Comparison of ENCODE assay signal across 1 cellular context in genomic region chr6:43917878-43918382, GRCh38.
TF ChIP-seq lines count a peak whose summit lies in the region.

No MANE protein-coding gene starts in this region.

TF ChIP-seq in HepG2, 621 proteins besides CTCF, POLR2A, EP300 and RAD21 (continued from another document):
- TF ChIP-seq FOXK1 (CRISPR knock-in tag; IDR thresholded peaks at IDR 0.05; ENCODE audit: borderline replicate concordance, low read depth): no peak
- no peak for TF ChIP-seq KAT2B (IDR thresholded peaks at IDR 0.05; ENCODE audit: borderline replicate concordance, low read depth, low read length)
- TF ChIP-seq SNAPC2 (CRISPR knock-in tag; IDR thresholded peaks at IDR 0.05): 0 out of 2 replicates have a peak, but pooled peaks have one; percentile 10
- no peak for TF ChIP-seq MED1 (CRISPR knock-in tag; IDR thresholded peaks at IDR 0.05)
- 0 out of 2 replicates have a peak, but pooled peaks have one; percentile 6 for TF ChIP-seq CBFB (CRISPR knock-in tag; IDR thresholded peaks at IDR 0.05)
- no peak for TF ChIP-seq CEBPG (CRISPR knock-in tag; IDR thresholded peaks at IDR 0.05)
- TF ChIP-seq HMGXB4 (CRISPR knock-in tag; IDR thresholded peaks at IDR 0.05; ENCODE audit: borderline replicate concordance in 1 of 2, low read depth in 1 of 2): 0 out of 4 replicates have a peak, but pooled peaks of 1 of the 2 experiments have one; percentile 9
- no peak for TF ChIP-seq ZNF703 (CRISPR knock-in tag; IDR thresholded peaks at IDR 0.05; ENCODE audit: borderline replicate concordance)
- TF ChIP-seq ZNF709 (CRISPR knock-in tag; IDR thresholded peaks at IDR 0.05): no peak
- no peak for TF ChIP-seq ZNF839 (CRISPR knock-in tag; IDR thresholded peaks at IDR 0.05; ENCODE audit: borderline replicate concordance)
- no peak for TF ChIP-seq ZNF160 (CRISPR knock-in tag; IDR thresholded peaks at IDR 0.05)
- no peak for TF ChIP-seq ZNF687 (CRISPR knock-in tag; IDR thresholded peaks at IDR 0.05)
- TF ChIP-seq UBTF (CRISPR knock-in tag; IDR thresholded peaks at IDR 0.05): no peak
- TF ChIP-seq ZNF746 (CRISPR knock-in tag; IDR thresholded peaks at IDR 0.05): no peak
- no peak for TF ChIP-seq GATAD1 (CRISPR knock-in tag; IDR thresholded peaks at IDR 0.05)
- TF ChIP-seq ZNF138 (CRISPR knock-in tag; IDR thresholded peaks at IDR 0.05; ENCODE audit: low read depth): 0 out of 2 replicates have a peak, but pooled peaks have one; percentile 64
- TF ChIP-seq ZNF180 (CRISPR knock-in tag; IDR thresholded peaks at IDR 0.05; ENCODE audit: borderline replicate concordance, low read depth): no peak
- no peak for TF ChIP-seq ZNF598 (CRISPR knock-in tag; IDR thresholded peaks at IDR 0.05; ENCODE audit: borderline replicate concordance)
- TF ChIP-seq IRF9 (CRISPR knock-in tag; IDR thresholded peaks at IDR 0.05; ENCODE audit: borderline replicate concordance): no peak
- peak; percentile 4; the same call in 1 of the 2 replicates for TF ChIP-seq EEA1 (CRISPR knock-in tag; IDR thresholded peaks at IDR 0.05; ENCODE audit: borderline replicate concordance)
- 0 out of 2 replicates have a peak, but pooled peaks have one; percentile 7 for TF ChIP-seq MTERF4 (CRISPR knock-in tag; IDR thresholded peaks at IDR 0.05)
- TF ChIP-seq FUBP1 (CRISPR knock-in tag; IDR thresholded peaks at IDR 0.05; ENCODE audit: borderline replicate concordance): 0 out of 2 replicates have a peak, but pooled peaks have one; percentile 35
- no peak for TF ChIP-seq STAG1 (CRISPR knock-in tag; IDR thresholded peaks at IDR 0.05)
- no peak for TF ChIP-seq ZSCAN31 (CRISPR knock-in tag; IDR thresholded peaks at IDR 0.05; ENCODE audit: low read depth)
- no peak for TF ChIP-seq MTA3 (CRISPR knock-in tag; IDR thresholded peaks at IDR 0.05)
- no peak for TF ChIP-seq ZNF121 (CRISPR knock-in tag; IDR thresholded peaks at IDR 0.05)
- TF ChIP-seq ZNF770 (CRISPR knock-in tag; IDR thresholded peaks at IDR 0.05): no peak
- TF ChIP-seq NFIB (CRISPR knock-in tag; IDR thresholded peaks at IDR 0.05; ENCODE audit: borderline replicate concordance): no peak
- no peak for TF ChIP-seq ZNF530 (CRISPR knock-in tag; IDR thresholded peaks at IDR 0.05; ENCODE audit: low read depth)
- no peak for TF ChIP-seq NR2C2 (CRISPR knock-in tag; IDR thresholded peaks at IDR 0.05; ENCODE audit: borderline replicate concordance)
- TF ChIP-seq MYPOP (CRISPR knock-in tag; IDR thresholded peaks at IDR 0.05): no peak
- 0 out of 2 replicates have a peak, but pooled peaks have one; percentile 15 for TF ChIP-seq SAFB2 (CRISPR knock-in tag; IDR thresholded peaks at IDR 0.05; ENCODE audit: borderline replicate concordance, low read depth)
- no peak for TF ChIP-seq BCL6 (CRISPR knock-in tag; IDR thresholded peaks at IDR 0.05)
- no peak for TF ChIP-seq GZF1 (CRISPR knock-in tag; IDR thresholded peaks at IDR 0.05)
- TF ChIP-seq HHEX (CRISPR knock-in tag; IDR thresholded peaks at IDR 0.05): no peak
- no peak for TF ChIP-seq ZNF629 (CRISPR knock-in tag; conservative IDR thresholded peaks at IDR 0.05)
- no peak for TF ChIP-seq ZNF280B (CRISPR knock-in tag; IDR thresholded peaks at IDR 0.05; ENCODE audit: borderline replicate concordance)
- 0 out of 2 replicates have a peak, but pooled peaks have one; percentile 7 for TF ChIP-seq ZNF431 (CRISPR knock-in tag; IDR thresholded peaks at IDR 0.05; ENCODE audit: borderline replicate concordance, low read depth)
- no peak for TF ChIP-seq ETV6 (CRISPR knock-in tag; conservative IDR thresholded peaks at IDR 0.05)
- 0 out of 2 replicates have a peak, but pooled peaks have one; percentile 7 for TF ChIP-seq ZNF296 (CRISPR knock-in tag; conservative IDR thresholded peaks at IDR 0.05)
